ENCODE assay signal across 9 cellular contexts in the genomic region with DNA sequence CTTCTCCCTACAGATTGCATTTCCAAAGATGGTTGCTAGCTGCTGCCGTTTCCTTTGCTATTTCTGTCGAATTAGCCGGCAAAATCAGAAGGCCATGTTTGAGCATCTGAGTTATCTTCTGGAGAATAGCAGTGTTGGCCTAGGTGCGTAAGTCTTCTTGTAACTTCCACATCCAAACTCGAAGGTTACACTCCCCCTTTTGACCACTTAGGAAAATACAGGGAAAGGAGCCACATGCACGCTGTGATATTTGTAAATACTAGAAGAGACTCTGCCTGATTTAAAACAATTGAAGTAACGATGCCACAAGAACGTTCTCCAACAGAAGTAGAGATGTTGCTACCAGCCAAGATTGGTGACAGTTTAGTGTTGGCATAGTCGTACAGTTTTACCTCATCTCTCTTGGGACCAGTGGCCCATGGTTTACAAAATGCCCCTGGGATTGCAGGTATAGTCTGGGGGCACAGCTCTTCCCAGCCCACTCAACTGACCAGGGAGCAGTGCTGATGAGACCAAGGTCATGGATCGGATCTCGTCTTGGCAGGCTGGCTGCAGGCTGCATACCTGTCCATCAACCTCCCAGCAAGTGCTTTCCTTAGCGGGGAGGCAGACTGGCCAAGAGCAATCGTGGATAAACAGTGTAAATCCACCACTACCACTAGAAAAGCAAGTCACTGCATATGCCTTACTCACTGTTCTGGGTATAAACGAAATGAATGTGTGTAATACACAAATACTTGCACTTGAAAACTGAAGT.
DNase-seq lines count a peak whose midpoint lies in the region; ATAC-seq and TF ChIP-seq lines count a peak whose summit lies in the region.
"Had no signal": no experiment of that assay in that cellular context is flagged by ENCODE, and none has a peak within 500 bp of the region (broad histone marks: within the 10 kb centered on the region; RNA-seq: fewer than 3 reads in every experiment).

No MANE protein-coding gene starts in this region.

- intact Hi-C loops in aorta (cut with DNase I): loop anchor here (2.0 to 10.0 kb wide), 5 partner anchors 388 to 615 kb away; partner anchors contain the start of gene RYR3 (in 1 of the 2)

- no peak overlapping the region for H3K4me2 ChIP-seq in neural progenitor cell

- H3K79me2 ChIP-seq in neural progenitor cell (ENCODE audit: low read depth): no peaks in the 10 kb centered on the region

- no peak for ATAC-seq in aorta (ENCODE audit: low FRiP score)

- peak; percentile 37 for TF ChIP-seq CTCF in endothelial cell (IDR thresholded peaks at IDR 0.05; ENCODE audit: unreplicated experiment)
- peak; percentile 52 for TF ChIP-seq CTCF in neural progenitor cell (IDR thresholded peaks at IDR 0.05)
- TF ChIP-seq CTCF in GM13976 (IDR thresholded peaks at IDR 0.05; ENCODE audit: borderline replicate concordance, control extremely low read depth, extremely low read depth, insufficient read depth, missing control alignments): no peak

- H3K27me3 ChIP-seq in neural progenitor cell: no peaks in the 10 kb centered on the region
- H3K27me3 ChIP-seq in aorta (ENCODE audit: control insufficient read depth in 1 of 2, insufficient read depth in 2 of 2, low read length in 1 of 2): no peaks in the 10 kb centered on the region

- H3K4me3 Mint-ChIP-seq in endothelial cell (ENCODE audit: unreplicated experiment) (no peak overlapping the region), neural progenitor cell (no peak overlapping the region)

- no peak overlapping the region for H3K27ac ChIP-seq in neural progenitor cell
- no peak overlapping the region for H3K27ac ChIP-seq in aorta (ENCODE audit: low read depth in 1 of 2, low read length in 2 of 2)
- H3K27ac ChIP-seq: 22Rv1 had no signal

- no peaks in the 10 kb centered on the region for H3F3A ChIP-seq in neural progenitor cell (ENCODE audit: low read depth)

- no peak overlapping the region for H3K9ac ChIP-seq in neural progenitor cell

- DNase-seq in DMS 273 (lab: John Stamatoyannopoulos, UW; ENCODE audit: unreplicated experiment) (peak; percentile 28), DMS 273 treated with DMSO at 0.1 percent for 48 hours (lab: John Stamatoyannopoulos, UW) (no peak), NCI-H69 (lab: John Stamatoyannopoulos, UW) (peak; percentile 30), endothelial cell (ENCODE audit: low spot score) (peak; percentile 20), neural progenitor cell (ENCODE audit: low spot score) (peak; percentile 34), aorta (no peak), NCI-H1105 (lab: John Stamatoyannopoulos, UW) (no peak), GM13976 (ENCODE audit: low spot score) (no peak)

- H2AFZ ChIP-seq in neural progenitor cell (replicated peaks): no peak overlapping the region

- H3K4me1 ChIP-seq in neural progenitor cell (no peaks in the 10 kb centered on the region), aorta (ENCODE audit: control insufficient read depth in 1 of 2, insufficient read depth in 2 of 2, low read length in 2 of 2) (no peaks in the 10 kb centered on the region)

- H3K9me3 Mint-ChIP-seq in endothelial cell (ENCODE audit: unreplicated experiment) (no peaks in the 10 kb centered on the region), neural progenitor cell (no peaks in the 10 kb centered on the region)

- H3K27me3 Mint-ChIP-seq in endothelial cell (ENCODE audit: unreplicated experiment) (peaks cover 3% of the 10 kb centered on the region), neural progenitor cell (ENCODE audit: insufficient read depth, low read depth) (peaks cover 11% of the 10 kb centered on the region)

- H3K4me3 ChIP-seq in neural progenitor cell (no peak overlapping the region), aorta (ENCODE audit: low read length in 2 of 2) (no peak overlapping the region)

- H3K36me3 Mint-ChIP-seq in endothelial cell (ENCODE audit: low read depth, unreplicated experiment) (no peaks in the 10 kb centered on the region), neural progenitor cell (no peaks in the 10 kb centered on the region)

- H3K27ac Mint-ChIP-seq in endothelial cell (ENCODE audit: unreplicated experiment) (no peak overlapping the region), neural progenitor cell (no peak overlapping the region)

- H3K36me3 ChIP-seq in neural progenitor cell (no peaks in the 10 kb centered on the region), aorta (ENCODE audit: control insufficient read depth in 1 of 2, insufficient read depth in 2 of 2, low read length in 1 of 2) (no peaks in the 10 kb centered on the region)

- no peaks in the 10 kb centered on the region for H4K20me1 ChIP-seq in neural progenitor cell (ENCODE audit: low read depth)

- in situ Hi-C loops in GM13976 (cut with MboI; ENCODE audit: low sequenced_read_pairs, unreplicated experiment): loop anchor here (10.0 kb wide), 1 partner anchor 405 kb away; no protein-coding TSS in a partner anchor

- H3K9me3 ChIP-seq in neural progenitor cell (ENCODE audit: low read depth) (no peaks in the 10 kb centered on the region), aorta (ENCODE audit: control insufficient read depth, low read length) (no peaks in the 10 kb centered on the region)

- 32 to 42% methylated on average over 14 of the region's 14 CpGs for WGBS in aorta, 2 donors

- H3K4me1 Mint-ChIP-seq in endothelial cell (ENCODE audit: unreplicated experiment): peaks cover 9% of the 10 kb centered on the region
- peaks cover 5% of the 10 kb centered on the region for H3K4me1 Mint-ChIP-seq in neural progenitor cell

Comparison
In these comparisons a context has a peak if more than half of its experiments do, and no peak if none do; other contexts are left out.
1. DNase-seq: peak in DMS 273 (single experiment), NCI-H69 (single experiment), endothelial cell (single experiment) and neural progenitor cell (single experiment); none in DMS 273 treated with DMSO at 0.1 percent for 48 hours (single experiment), aorta (0 of 2), NCI-H1105 (single experiment) and GM13976 (single experiment).